18 cellular contexts compared by ENCODE assay signal in genomic region chr16:2483939-2484897, GRCh38. TPM values are rescaled to one million over a fixed set of nuclear protein-coding genes. Genes with fewer than 3 reads are reported as not detected.
A peak's percentile ranks its signal among the peaks of the same experiment; 100 is the strongest.
DNase-seq lines count a peak whose midpoint lies in the region; ATAC-seq and TF ChIP-seq lines count a peak whose summit lies in the region.
"Had no signal": no experiment of that assay in that cellular context is flagged by ENCODE, and none has a peak within 500 bp of the region (broad histone marks: within the 10 kb centered on the region; RNA-seq: fewer than 3 reads in every experiment).

No MANE protein-coding gene starts in this region.

- H3K27ac ChIP-seq in GM23248 (no peak overlapping the region), hepatocyte (peak overlapping the region; percentile 56), gastrocnemius medialis (peak overlapping the region in 3 of 4 donors; percentile 82 to 94 (median 85))

- 78 to 81% methylated on average over 16 of the region's 16 CpGs for WGBS in GM23248 (ENCODE audit: low coverage in 1 of 2, low lambda C conversion rate in 2 of 2, missing lambda C conversion rate in 2 of 2), 2 experiments
- 95% methylated on average over 16 of the region's 16 CpGs for WGBS in hepatocyte (ENCODE audit: low lambda C conversion rate, missing lambda C conversion rate)

- TF ChIP-seq CTCF in hepatocyte (IDR thresholded peaks at IDR 0.05; ENCODE audit: poor library complexity): no peak
- no peak for TF ChIP-seq CTCF in gastrocnemius medialis (IDR thresholded peaks at IDR 0.05 in 4 of 5, conservative IDR thresholded peaks at IDR 0.05 in 1 of 5)

- peak overlapping the region; percentile 86 for H3K9ac ChIP-seq in GM23248

- peaks cover 10% of the 10 kb centered on the region; the same call in 1 of the 2 replicates for H3F3A ChIP-seq in GM23248 (ENCODE audit: insufficient read depth)

- H4K20me1 ChIP-seq in GM23248 (ENCODE audit: insufficient read depth): no peaks in the 10 kb centered on the region
- peaks cover 11% of the 10 kb centered on the region for H4K20me1 ChIP-seq in hepatocyte (ENCODE audit: insufficient read depth, poor library complexity, severe bottlenecking)

- intact Hi-C loops in gastrocnemius medialis (cut with DNase I; ENCODE audit: low total_unique reads): loop anchor here (5.0 to 10.0 kb wide), 2 partner anchors 59 to 142 kb away; partner anchors contain the start of genes ABCA3 and CCNF

- H3K36me3 Mint-ChIP-seq in T-helper 17 cell (ENCODE audit: low read depth): no peaks in the 10 kb centered on the region

- no peak for ATAC-seq in T-helper 17 cell
- ATAC-seq in gastrocnemius medialis: no peak
- no peak for ATAC-seq in GM18519 (IDR thresholded peaks at IDR 0.05; ENCODE audit: low FRiP score, unreplicated experiment)
- no peak for ATAC-seq in HG02938 (IDR thresholded peaks at IDR 0.05; ENCODE audit: unreplicated experiment)
- ATAC-seq: activated naive CD8-positive, alpha-beta T cell treated with anti-CD3 and anti-CD28 coated beads, Interleukin-2, amount 50 U/mL, for 24 hours; left colon had no signal

- H3K4me2 ChIP-seq in GM23248 (ENCODE audit: unreplicated experiment): peak overlapping the region; percentile 57
- H3K4me2 ChIP-seq in hepatocyte: no peak overlapping the region

- H3K79me2 ChIP-seq in GM23248 (ENCODE audit: insufficient read depth) (peaks cover 60% of the 10 kb centered on the region), hepatocyte (peaks cover 79% of the 10 kb centered on the region)

- no peaks in the 10 kb centered on the region for H3K9me2 ChIP-seq in GM23248 (ENCODE audit: insufficient read depth)
- no peaks in the 10 kb centered on the region for H3K9me2 ChIP-seq in hepatocyte (replicated peaks; ENCODE audit: insufficient read depth)

- TF ChIP-seq POLR2A in gastrocnemius medialis (IDR thresholded peaks at IDR 0.05): no peak

- H3K4me3 Mint-ChIP-seq in T-helper 17 cell: no peak overlapping the region
- H3K4me3 Mint-ChIP-seq: activated naive CD8-positive, alpha-beta T cell treated with anti-CD3 and anti-CD28 coated beads, Interleukin-2, amount 50 U/mL, for 24 hours; activated T-helper 1 cell treated with anti-CD3 and anti-CD28 coated beads, Interleukin-12 subunit alpha, Interleukin-12 subunit beta, Interleukin-2, Interleukin-4 antibody, amounts not matched to agents 30 ng/mL and 10 ng/mL and 1 ng/mL, durations not matched to agents 14 hours and 24 hours and 36 hours; stimulated activated naive CD8-positive, alpha-beta T cell treated with anti-CD3 and anti-CD28 coated beads, Interleukin-15, Interleukin-2, amounts not matched to agents 100 ng/mL and 50 ng/mL, for 24 hours had no signal

- H3K4me1 ChIP-seq in GM23248 (ENCODE audit: insufficient read depth) (peaks cover 18% of the 10 kb centered on the region), hepatocyte (ENCODE audit: insufficient read depth) (peaks cover 19% of the 10 kb centered on the region), gastrocnemius medialis (peaks cover 23 to 53% of the 10 kb centered on the region in 2 donors)

- no peaks in the 10 kb centered on the region for H3K27me3 Mint-ChIP-seq in T-helper 17 cell
- H3K27me3 Mint-ChIP-seq: activated naive CD8-positive, alpha-beta T cell treated with anti-CD3 and anti-CD28 coated beads, Interleukin-2, amount 50 U/mL, for 24 hours; stimulated activated naive CD8-positive, alpha-beta T cell treated with anti-CD3 and anti-CD28 coated beads, Interleukin-15, Interleukin-2, amounts not matched to agents 100 ng/mL and 50 ng/mL, for 24 hours had no signal

- DNase-seq in GM23248 (no peak), T-helper 17 cell (no peak), hepatocyte (ENCODE audit: low spot score) (no peak), gastrocnemius medialis (no peak), GOT3 (lab: John Stamatoyannopoulos, UW) (no peak), A172 (ENCODE audit: low spot score) (no peak)
- DNase-seq: activated CD8-positive, alpha-beta memory T cell treated with anti-CD3 and anti-CD28 coated beads for 24 hours; activated naive CD8-positive, alpha-beta T cell treated with anti-CD3 and anti-CD28 coated beads, Interleukin-2, amount 50 U/mL, for 24 hours; erythroblast; NCI-H1417 treated with DMSO at 0.1 percent for 48 hours; retina; upper lobe of right lung had no signal

- in situ Hi-C loops in GM23248 (cut with MboI) (no loop called here), gastrocnemius medialis (cut with MboI; ENCODE audit: low sequenced_read_pairs in 4 of 4) (loop anchor here in 1 of 4 donors (25.0 kb wide), 1 partner anchor 147 kb away; the partner anchor contains the start of gene ABCA3)

- H3K4me3 ChIP-seq in GM23248 (peak overlapping the region; percentile 57; the same call in 1 of the 2 replicates), hepatocyte (no peak overlapping the region), gastrocnemius medialis (no peak overlapping the region)

- H2AFZ ChIP-seq in GM23248: no peak overlapping the region; the same call in 1 of the 2 replicates
- H2AFZ ChIP-seq in hepatocyte: no peak overlapping the region

- H3K4me1 Mint-ChIP-seq in T-helper 17 cell: peaks cover 36% of the 10 kb centered on the region

- H3K36me3 ChIP-seq in GM23248 (ENCODE audit: low read depth) (no peaks in the 10 kb centered on the region), hepatocyte (replicated peaks; ENCODE audit: insufficient read depth, low read depth) (no peaks in the 10 kb centered on the region), gastrocnemius medialis (no peaks in the 10 kb centered on the region)
- H3K36me3 ChIP-seq: upper lobe of right lung had no signal

- H3K9me3 ChIP-seq in GM23248 (ENCODE audit: low read depth) (no peaks in the 10 kb centered on the region), T-helper 17 cell (ENCODE audit: control insufficient read depth, low read length, poor library complexity, severe bottlenecking) (no peaks in the 10 kb centered on the region), hepatocyte (ENCODE audit: low read depth) (no peaks in the 10 kb centered on the region), gastrocnemius medialis (no peaks in the 10 kb centered on the region)
- H3K9me3 ChIP-seq: upper lobe of right lung had no signal

- H3K27ac Mint-ChIP-seq in T-helper 17 cell: peak overlapping the region; percentile 70
- H3K27ac Mint-ChIP-seq: activated naive CD8-positive, alpha-beta T cell treated with anti-CD3 and anti-CD28 coated beads, Interleukin-2, amount 50 U/mL, for 24 hours; activated T-helper 1 cell treated with anti-CD3 and anti-CD28 coated beads, Interleukin-12 subunit alpha, Interleukin-12 subunit beta, Interleukin-2, Interleukin-4 antibody, amounts not matched to agents 30 ng/mL and 10 ng/mL and 1 ng/mL, durations not matched to agents 14 hours and 24 hours and 36 hours; stimulated activated naive CD8-positive, alpha-beta T cell treated with anti-CD3 and anti-CD28 coated beads, Interleukin-15, Interleukin-2, amounts not matched to agents 100 ng/mL and 50 ng/mL, for 24 hours had no signal

- H3K27me3 ChIP-seq in GM23248 (replicated peaks; ENCODE audit: insufficient read depth) (no peaks in the 10 kb centered on the region), hepatocyte (no peaks in the 10 kb centered on the region), gastrocnemius medialis (no peaks in the 10 kb centered on the region)
- H3K27me3 ChIP-seq: upper lobe of right lung had no signal

RNA-seq across cellular contexts. Expression of gene TBC1D24, which starts 9.3 kb away (rescaled TPM):
- 17.8 and 18.7 TPM in 2 replicates for total RNA-seq in GM23248 (2014; rRNA removed; shearing (Covaris generic))
- 9.3 and 10.1 TPM in 2 replicates for polyA plus RNA-seq in GM23248 (2016; fragmentation: Nextera tagmentation; extraction: Ambion mirVana)
- 1 to 10 TPM; 4.4 to 8.4 TPM for total RNA-seq in T-helper 17 cell
- total RNA-seq in hepatocyte: 10.4 and 13.6 TPM in 2 replicates
- polyA plus RNA-seq in hepatocyte: 8.3 and 10.9 TPM in 2 replicates
- 10 to 100 TPM in 2 of 4 donors, 1 to 10 TPM in 2; 8.7 to 14.8 (median 9.9) TPM for total RNA-seq in gastrocnemius medialis
- 8.6 and 18.0 TPM in 2 replicates for total RNA-seq in A172 (2014; rRNA removed; shearing (Covaris generic))

RNA-seq across cellular contexts. Expression of gene NTN3, which starts 13.1 kb away (rescaled TPM):
- 1.8 TPM in 1 of 2 replicates, not detected in the other for total RNA-seq in GM23248 (2014; rRNA removed; shearing (Covaris generic))
- polyA plus RNA-seq in GM23248 (2016; fragmentation: Nextera tagmentation; extraction: Ambion mirVana): not detected in 2 replicates
- total RNA-seq in T-helper 17 cell: not detected
- 4.5 and 4.8 TPM in 2 replicates for total RNA-seq in hepatocyte
- 1.1 and 2.4 TPM in 2 replicates for polyA plus RNA-seq in hepatocyte
- not detected for total RNA-seq in gastrocnemius medialis
- total RNA-seq in A172 (2014; rRNA removed; shearing (Covaris generic)): 0.12 TPM in 1 of 2 replicates, not detected in the other
- total RNA-seq: activated T-helper 1 cell treated with anti-CD3 and anti-CD28 coated beads, Interleukin-12 subunit alpha, Interleukin-12 subunit beta, Interleukin-2, Interleukin-4 antibody, amounts not matched to agents 30 ng/mL and 10 ng/mL and 1 ng/mL, durations not matched to agents 14 hours and 24 hours and 36 hours; left colon; mononuclear cell; upper lobe of right lung had no signal

RNA-seq across cellular contexts. Expression of gene TEDC2, which starts 24.3 kb away (rescaled TPM):
- 6.8 and 8.3 TPM in 2 replicates for total RNA-seq in GM23248 (2014; rRNA removed; shearing (Covaris generic))
- polyA plus RNA-seq in GM23248 (2016; fragmentation: Nextera tagmentation; extraction: Ambion mirVana) (4.2 and 4.8 TPM in 2 replicates), hepatocyte (7.1 and 8.1 TPM in 2 replicates)
- total RNA-seq in T-helper 17 cell (under 1 TPM; 0.70 to 0.85 TPM), hepatocyte (6.2 and 7.6 TPM in 2 replicates), gastrocnemius medialis (under 1 TPM in 2 of 4 donors, not detected in 2; 0.33 to 0.91 TPM)
- total RNA-seq in A172 (2014; rRNA removed; shearing (Covaris generic)): 33.2 and 48.6 TPM in 2 replicates
- total RNA-seq: mononuclear cell, upper lobe of right lung had no signal

RNA-seq across cellular contexts. Expression of gene ATP6V0C, which starts 29.5 kb away (rescaled TPM):
- total RNA-seq in GM23248 (2014; rRNA removed; shearing (Covaris generic)): 43.2 and 44.9 TPM in 2 replicates
- 186 and 197 TPM in 2 replicates for polyA plus RNA-seq in GM23248 (2016; fragmentation: Nextera tagmentation; extraction: Ambion mirVana)
- 100 to 1,000 TPM; 188 to 189 TPM for total RNA-seq in T-helper 17 cell
- 81.4 and 89.8 TPM in 2 replicates for total RNA-seq in hepatocyte
- polyA plus RNA-seq in hepatocyte: 375 and 385 TPM in 2 replicates
- 10 to 100 TPM; 22.1 to 84.2 (median 56.2) TPM for total RNA-seq in gastrocnemius medialis
- 24.7 and 51.1 TPM in 2 replicates for total RNA-seq in A172 (2014; rRNA removed; shearing (Covaris generic))

RNA-seq across cellular contexts. Expression of gene AMDHD2, which starts 36.0 kb away (rescaled TPM):
- 31.9 and 32.8 TPM in 2 replicates for total RNA-seq in GM23248 (2014; rRNA removed; shearing (Covaris generic))
- 15.2 and 16.1 TPM in 2 replicates for polyA plus RNA-seq in GM23248 (2016; fragmentation: Nextera tagmentation; extraction: Ambion mirVana)
- 100 to 1,000 TPM; 189 to 206 TPM for total RNA-seq in T-helper 17 cell
- total RNA-seq in hepatocyte: 43.6 and 50.3 TPM in 2 replicates
- polyA plus RNA-seq in hepatocyte: 70.8 and 77.0 TPM in 2 replicates
- 10 to 100 TPM; 12.3 to 18.1 (median 13.7) TPM for total RNA-seq in gastrocnemius medialis
- total RNA-seq in A172 (2014; rRNA removed; shearing (Covaris generic)): 71.3 and 76.8 TPM in 2 replicates
